12 cellular contexts compared by ENCODE assay signal in the genomic region with DNA sequence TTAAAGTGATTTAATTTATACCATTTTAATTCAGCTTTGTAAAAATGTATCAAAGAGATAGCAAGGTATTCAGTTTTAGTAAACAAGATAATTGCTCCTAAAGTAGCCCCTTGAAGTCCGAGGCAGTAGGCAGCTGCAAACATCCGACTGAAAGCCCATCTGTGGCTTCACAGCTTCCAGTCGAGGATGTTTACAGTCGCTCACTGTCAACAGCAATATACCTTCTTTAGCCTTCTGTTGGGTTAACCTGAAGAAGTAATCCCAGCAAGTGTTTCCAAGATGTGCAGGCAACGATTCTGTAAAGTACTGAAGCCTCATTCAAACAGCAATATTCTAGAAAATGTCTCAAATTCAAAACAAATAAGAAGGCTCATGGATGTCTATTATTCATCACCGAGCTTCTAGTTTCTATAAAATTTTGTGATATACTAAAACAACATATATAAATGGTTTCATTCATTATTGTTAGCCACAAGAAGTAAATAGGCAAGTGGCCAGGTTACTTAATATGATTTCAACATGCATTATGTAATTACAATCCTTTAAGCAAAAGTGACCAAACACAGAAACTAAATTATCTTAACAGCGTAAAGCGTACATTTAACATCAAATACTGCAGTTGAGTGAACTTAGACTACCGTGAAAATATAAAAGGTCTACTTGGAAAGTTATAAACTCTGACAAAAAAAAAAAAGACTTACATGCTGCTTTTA.
DNase-seq lines count a peak whose midpoint lies in the region; ATAC-seq and TF ChIP-seq lines count a peak whose summit lies in the region.
"Had no signal": no experiment of that assay in that cellular context is flagged by ENCODE, and none has a peak within 500 bp of the region (broad histone marks: within the 10 kb centered on the region; RNA-seq: fewer than 3 reads in every experiment).

No MANE protein-coding gene starts in this region.

- peak overlapping the region in 4 of 5 donors; percentile 25 to 63 (median 46) for H3K9ac ChIP-seq in subcutaneous abdominal adipose tissue (ENCODE audit: low read length in 5 of 5)

- H3K27me3 ChIP-seq in brain microvascular endothelial cell (replicated peaks) (no peaks in the 10 kb centered on the region), kidney epithelial cell (ENCODE audit: control insufficient read depth, insufficient read depth, low read length) (no peaks in the 10 kb centered on the region), subcutaneous abdominal adipose tissue (ENCODE audit: control insufficient read depth in 5 of 5, insufficient read depth in 4 of 5, low read length in 5 of 5) (no peaks in the 10 kb centered on the region)

- H3K9me3 ChIP-seq in subcutaneous abdominal adipose tissue (ENCODE audit: control insufficient read depth in 5 of 5, low read length in 5 of 5) = no peaks in the 10 kb centered on the region
- no peaks in the 10 kb centered on the region for H3K9me3 ChIP-seq in OCI-LY7 (ENCODE audit: low read length)

- H3K4me1 ChIP-seq in subcutaneous abdominal adipose tissue (ENCODE audit: control insufficient read depth in 5 of 5, insufficient read depth in 5 of 5, low read length in 5 of 5) (peaks cover 0 to 22% (median 19%) of the 10 kb centered on the region in 5 donors), OCI-LY7 (ENCODE audit: insufficient read depth, low read length, poor library complexity, severe bottlenecking) (peaks cover 16% of the 10 kb centered on the region)

- ATAC-seq in GM21619 (IDR thresholded peaks at IDR 0.05; ENCODE audit: unreplicated experiment) = no peak

- H3K4me3 ChIP-seq in brain microvascular endothelial cell (ENCODE audit: low read depth, low read length) (peak overlapping the region; percentile 53), kidney epithelial cell (ENCODE audit: low read depth, low read length) (peak overlapping the region; percentile 34), subcutaneous abdominal adipose tissue (ENCODE audit: low read depth in 1 of 5, low read length in 5 of 5) (peak overlapping the region in 4 of 5 donors; percentile 16 to 47 (median 29)), OCI-LY7 (ENCODE audit: low read depth, low read length, poor library complexity, severe bottlenecking) (no peak overlapping the region)

- DNase-seq in DMS 273 (lab: John Stamatoyannopoulos, UW; ENCODE audit: unreplicated experiment) = peak; percentile 11
- DNase-seq in DMS 273 treated with DMSO at 0.1 percent for 48 hours (lab: John Stamatoyannopoulos, UW) = no peak
- DNase-seq in brain microvascular endothelial cell = no peak
- no peak for DNase-seq in kidney epithelial cell (ENCODE audit: low read depth)
- no peak for DNase-seq in OCI-LY7 (ENCODE audit: low spot score)
- no peak for DNase-seq in globus pallidus (ENCODE audit: low spot score)
- DNase-seq: cortex of kidney, NCI-H1930, substantia nigra had no signal

- H3K27ac ChIP-seq in brain microvascular endothelial cell (peak overlapping the region; percentile 98), subcutaneous abdominal adipose tissue (ENCODE audit: low read depth, low read length) (peak overlapping the region; percentile 96), OCI-LY7 (ENCODE audit: low read depth, low read length, poor library complexity, severe bottlenecking) (no peak overlapping the region)
- H3K27ac ChIP-seq: 22Rv1 had no signal

- H3K4me2 ChIP-seq in OCI-LY7 (ENCODE audit: low read length) = no peak overlapping the region

- no peaks in the 10 kb centered on the region for H3K9me2 ChIP-seq in OCI-LY7 (ENCODE audit: insufficient read depth, low read length)

- no peaks in the 10 kb centered on the region for H4K20me1 ChIP-seq in OCI-LY7 (ENCODE audit: insufficient read depth, low read length)

- no TSS peak for BruUV-seq in OCI-LY7 (replicated peaks; lab: Mats Ljungman, UMichigan)

- in situ Hi-C loops in brain microvascular endothelial cell (cut with HindIII; ENCODE audit: low pct_ligation_motif_present, low sequenced_read_pairs) = no loop called here

- H3K36me3 ChIP-seq in brain microvascular endothelial cell (replicated peaks) (peaks cover 8% of the 10 kb centered on the region), kidney epithelial cell (ENCODE audit: control insufficient read depth, insufficient read depth, low read length) (peaks cover 4% of the 10 kb centered on the region), subcutaneous abdominal adipose tissue (ENCODE audit: control insufficient read depth in 5 of 5, insufficient read depth in 5 of 5, low read length in 5 of 5) (peaks cover 0 to 5% (median 2%) of the 10 kb centered on the region in 5 donors), OCI-LY7 (ENCODE audit: insufficient read depth, low read length) (no peaks in the 10 kb centered on the region)

- TF ChIP-seq CTCF in brain microvascular endothelial cell (IDR thresholded peaks at IDR 0.05; ENCODE audit: low read depth, low read length, missing control alignments) (no peak), kidney epithelial cell (IDR thresholded peaks at IDR 0.05; ENCODE audit: insufficient read depth, low read length, poor library complexity, severe bottlenecking) (no peak), OCI-LY7 (conservative IDR thresholded peaks at IDR 0.05; ENCODE audit: low read length) (no peak)

- intact Hi-C loops in OCI-LY7 (cut with micrococcal nuclease; ENCODE audit: unreplicated experiment) = no loop called here

- H3K79me2 ChIP-seq in OCI-LY7 (ENCODE audit: insufficient read depth, low read depth, low read length) = no peaks in the 10 kb centered on the region

- H2AFZ ChIP-seq in OCI-LY7 (ENCODE audit: low read length) = no peak overlapping the region

- CTCF ChIA-PET in OCI-LY7 (lab: Charles Lee; ENCODE audit: unreplicated experiment) = no interaction called here

- POLR2A ChIA-PET in OCI-LY7 (lab: Charles Lee) = no interaction called here
